8 cellular contexts compared by ENCODE assay signal in genomic region chr13:78608705-78609463, GRCh38.
A peak's percentile ranks its signal among the peaks of the same experiment; 100 is the strongest.
DNase-seq lines count a peak whose midpoint lies in the region; ATAC-seq lines count a peak whose summit lies in the region.

No MANE protein-coding gene starts in this region.

- H3K4me3 Mint-ChIP-seq in activated naive CD8-positive, alpha-beta T cell treated with anti-CD3 and anti-CD28 coated beads, Interleukin-2, amount 50 U/mL, for 24 hours = peak overlapping the region; percentile 64
- peak overlapping the region; percentile 88 to 89 for H3K4me3 Mint-ChIP-seq in stimulated activated naive B cell treated with anti-CD40 and anti-IgM and Interleukin-4, amounts not matched to agents 10 μg/mL and 1 μg/mL and 100 μg/mL, for 72 hours

- H3K27ac Mint-ChIP-seq in activated naive CD8-positive, alpha-beta T cell treated with anti-CD3 and anti-CD28 coated beads, Interleukin-2, amount 50 U/mL, for 24 hours = no peak overlapping the region
- peak overlapping the region; percentile 86 for H3K27ac Mint-ChIP-seq in stimulated activated naive B cell treated with anti-CD40 and anti-IgM and Interleukin-4, amounts not matched to agents 10 μg/mL and 1 μg/mL and 100 μg/mL, for 72 hours

- peaks cover 78% of the 10 kb centered on the region for H3K27me3 Mint-ChIP-seq in activated naive CD8-positive, alpha-beta T cell treated with anti-CD3 and anti-CD28 coated beads, Interleukin-2, amount 50 U/mL, for 24 hours
- peaks cover 68% of the 10 kb centered on the region in 2 donors for H3K27me3 Mint-ChIP-seq in stimulated activated naive B cell treated with anti-CD40 and anti-IgM and Interleukin-4, amounts not matched to agents 10 μg/mL and 1 μg/mL and 100 μg/mL, for 72 hours

- H3K4me1 Mint-ChIP-seq in activated naive CD8-positive, alpha-beta T cell treated with anti-CD3 and anti-CD28 coated beads, Interleukin-2, amount 50 U/mL, for 24 hours = peaks cover 28% of the 10 kb centered on the region
- peaks cover 34 to 56% of the 10 kb centered on the region in 2 donors for H3K4me1 Mint-ChIP-seq in stimulated activated naive B cell treated with anti-CD40 and anti-IgM and Interleukin-4, amounts not matched to agents 10 μg/mL and 1 μg/mL and 100 μg/mL, for 72 hours

- DNase-seq in NCI-H1417 (lab: John Stamatoyannopoulos, UW) = peak in 2 of 3 experiments; percentile 29 to 33
- DNase-seq in NCI-H1417 treated with DMSO at 0.1 percent for 48 hours (lab: John Stamatoyannopoulos, UW) = no peak
- DNase-seq in activated naive CD8-positive, alpha-beta T cell treated with anti-CD3 and anti-CD28 coated beads, Interleukin-2, amount 50 U/mL, for 24 hours = no peak
- DNase-seq in islet precursor cell = peak; percentile 57
- no peak for DNase-seq in stimulated activated naive B cell treated with anti-CD40 and anti-IgM and Interleukin-4, amounts not matched to agents 10 μg/mL and 1 μg/mL and 100 μg/mL, for 72 hours
- DNase-seq in RPMI8226 = no peak

- H3K9me3 Mint-ChIP-seq in activated naive CD8-positive, alpha-beta T cell treated with anti-CD3 and anti-CD28 coated beads, Interleukin-2, amount 50 U/mL, for 24 hours = no peaks in the 10 kb centered on the region
- no peaks in the 10 kb centered on the region for H3K9me3 Mint-ChIP-seq in stimulated activated naive B cell treated with anti-CD40 and anti-IgM and Interleukin-4, amounts not matched to agents 10 μg/mL and 1 μg/mL and 100 μg/mL, for 72 hours

- peaks cover 4% of the 10 kb centered on the region for H3K36me3 Mint-ChIP-seq in activated naive CD8-positive, alpha-beta T cell treated with anti-CD3 and anti-CD28 coated beads, Interleukin-2, amount 50 U/mL, for 24 hours (ENCODE audit: low read depth)
- peaks cover 2 to 6% of the 10 kb centered on the region in 2 donors for H3K36me3 Mint-ChIP-seq in stimulated activated naive B cell treated with anti-CD40 and anti-IgM and Interleukin-4, amounts not matched to agents 10 μg/mL and 1 μg/mL and 100 μg/mL, for 72 hours

- ATAC-seq in activated naive CD8-positive, alpha-beta T cell treated with anti-CD3 and anti-CD28 coated beads, Interleukin-2, amount 50 U/mL, for 24 hours = no peak
- ATAC-seq in stimulated activated naive B cell treated with anti-CD40 and anti-IgM and Interleukin-4, amounts not matched to agents 10 μg/mL and 1 μg/mL and 100 μg/mL, for 72 hours (replicated peaks) = peak in 1 of 2 donors; percentile 3
- no peak for ATAC-seq in HG02610 (IDR thresholded peaks at IDR 0.05; ENCODE audit: unreplicated experiment)
- no peak for ATAC-seq in GM19463 (IDR thresholded peaks at IDR 0.05; ENCODE audit: unreplicated experiment)

Comparison
In these comparisons a context has a peak if more than half of its experiments do, and no peak if none do; other contexts are left out.
1. DNase-seq: peak in NCI-H1417 (2 of 3) and islet precursor cell (single experiment); none in NCI-H1417 treated with DMSO at 0.1 percent for 48 hours (single experiment), activated naive CD8-positive, alpha-beta T cell treated with anti-CD3 and anti-CD28 coated beads, Interleukin-2, amount 50 U/mL, for 24 hours (single experiment), stimulated activated naive B cell treated with anti-CD40 and anti-IgM and Interleukin-4, amounts not matched to agents 10 μg/mL and 1 μg/mL and 100 μg/mL, for 72 hours (single experiment) and RPMI8226 (single experiment).